8 cellular contexts compared by ENCODE assay signal in genomic region chr9:99368341-99369326, GRCh38.
DNase-seq lines count a peak whose midpoint lies in the region; ATAC-seq, FAIRE-seq and TF ChIP-seq lines count a peak whose summit lies in the region.

No MANE protein-coding gene starts in this region.

- H3K9me3 Mint-ChIP-seq in HFFc6 = no peaks in the 10 kb centered on the region
- H3K9me3 Mint-ChIP-seq in natural killer cell treated with Interleukin-12 subunit alpha and Interleukin-12 subunit beta and Interleukin-15 and Interleukin-18, amount 100 ng/mL, for 72 hours = no peaks in the 10 kb centered on the region

- TF ChIP-seq CTCF in HFFc6 (IDR thresholded peaks at IDR 0.05) (no peak), fibroblast of mammary gland (conservative IDR thresholded peaks at IDR 0.05; ENCODE audit: control insufficient read depth, insufficient read depth, low read depth, low read length) (no peak)

- H3K36me3 Mint-ChIP-seq in HFFc6 (ENCODE audit: low read depth) = no peaks in the 10 kb centered on the region
- H3K36me3 Mint-ChIP-seq in T-helper 17 cell (ENCODE audit: low read depth) = peaks cover 15% of the 10 kb centered on the region
- no peaks in the 10 kb centered on the region for H3K36me3 Mint-ChIP-seq in natural killer cell treated with Interleukin-12 subunit alpha and Interleukin-12 subunit beta and Interleukin-15 and Interleukin-18, amount 100 ng/mL, for 72 hours

- H3K27me3 Mint-ChIP-seq in HFFc6 (ENCODE audit: insufficient read depth) = no peaks in the 10 kb centered on the region; the same call in none of the 2 replicates
- H3K27me3 Mint-ChIP-seq in T-helper 17 cell = peaks cover 67% of the 10 kb centered on the region
- H3K27me3 Mint-ChIP-seq in natural killer cell treated with Interleukin-12 subunit alpha and Interleukin-12 subunit beta and Interleukin-15 and Interleukin-18, amount 100 ng/mL, for 72 hours = peaks cover 28 to 36% of the 10 kb centered on the region in 2 donors

- peak; percentile 25 for DNase-seq in GM12891 (ENCODE audit: insufficient read length, low spot score)
- peak; percentile 67 for DNase-seq in HFFc6
- no peak for DNase-seq in T-helper 17 cell
- peak; percentile 79 for DNase-seq in fibroblast of mammary gland (ENCODE audit: low read depth)
- no peak for DNase-seq in natural killer cell treated with Interleukin-12 subunit alpha and Interleukin-12 subunit beta and Interleukin-15 and Interleukin-18, amount 100 ng/mL, for 72 hours (ENCODE audit: low spot score)
- no peak for DNase-seq in D341Med (ENCODE audit: low spot score)
- no peak for DNase-seq in activated CD4-positive, CD25-positive, alpha-beta regulatory T cell (lab: John Stamatoyannopoulos, UW)
- no peak for DNase-seq in NCI-H2081 (lab: John Stamatoyannopoulos, UW)

- H3K4me3 Mint-ChIP-seq in HFFc6 (peak overlapping the region; percentile 79), T-helper 17 cell (peak overlapping the region; percentile 82)
- H3K4me3 Mint-ChIP-seq in natural killer cell treated with Interleukin-12 subunit alpha and Interleukin-12 subunit beta and Interleukin-15 and Interleukin-18, amount 100 ng/mL, for 72 hours = peak overlapping the region; percentile 65

- H3K4me1 Mint-ChIP-seq in HFFc6 (ENCODE audit: low read depth) (peaks cover 55% of the 10 kb centered on the region), T-helper 17 cell (peaks cover 11% of the 10 kb centered on the region)
- H3K4me1 Mint-ChIP-seq in natural killer cell treated with Interleukin-12 subunit alpha and Interleukin-12 subunit beta and Interleukin-15 and Interleukin-18, amount 100 ng/mL, for 72 hours (ENCODE audit: low read depth in 2 of 2) = peaks cover 6 to 15% of the 10 kb centered on the region in 2 donors

- H3K27ac Mint-ChIP-seq in HFFc6 (peak overlapping the region; percentile 81), T-helper 17 cell (no peak overlapping the region)
- H3K27ac Mint-ChIP-seq in natural killer cell treated with Interleukin-12 subunit alpha and Interleukin-12 subunit beta and Interleukin-15 and Interleukin-18, amount 100 ng/mL, for 72 hours = no peak overlapping the region

- H3K4me3 ChIP-seq in fibroblast of mammary gland (ENCODE audit: control insufficient read depth, low read depth, low read length) = peak overlapping the region; percentile 37

- no peak for TF ChIP-seq POLR2A in GM12891 (IDR thresholded peaks at IDR 0.05; ENCODE audit: low read depth, low read length)

- ATAC-seq in T-helper 17 cell = no peak
- peak; percentile 28 to 40 for ATAC-seq in natural killer cell treated with Interleukin-12 subunit alpha and Interleukin-12 subunit beta and Interleukin-15 and Interleukin-18, amount 100 ng/mL, for 72 hours

- no peaks in the 10 kb centered on the region for H3K9me3 ChIP-seq in T-helper 17 cell (ENCODE audit: control insufficient read depth, low read length, poor library complexity, severe bottlenecking)

- FAIRE-seq in GM12891 (lab: Jason Lieb, UNC) = peak; percentile 85

TF ChIP-seq in GM12891, 5 proteins besides CTCF, POLR2A, EP300 and RAD21:
- TF ChIP-seq POU2F2 (IDR thresholded peaks at IDR 0.05; ENCODE audit: low read depth, low read length) (no peak), POLR2AphosphoS5 (IDR thresholded peaks at IDR 0.05; ENCODE audit: low read depth, low read length) (no peak), SPI1 (IDR thresholded peaks at IDR 0.05; ENCODE audit: low read depth, low read length) (no peak), TAF1 (IDR thresholded peaks at IDR 0.05; ENCODE audit: low read depth, low read length) (no peak), PAX5 (IDR thresholded peaks at IDR 0.05; ENCODE audit: insufficient read depth, low read length, severe bottlenecking) (no peak)

Comparison
In these comparisons a context has a peak if more than half of its experiments do, and no peak if none do; other contexts are left out.
1. DNase-seq: peak in GM12891 (single experiment), HFFc6 (single experiment) and fibroblast of mammary gland (single experiment); none in T-helper 17 cell (0 of 3), natural killer cell treated with Interleukin-12 subunit alpha and Interleukin-12 subunit beta and Interleukin-15 and Interleukin-18, amount 100 ng/mL, for 72 hours (single experiment), D341Med (single experiment), activated CD4-positive, CD25-positive, alpha-beta regulatory T cell (0 of 4) and NCI-H2081 (0 of 2).
2. Peak in every context shown above with its lines, with median percentiles within 50 percentile points of each other: H3K4me3 Mint-ChIP-seq.